ENCODE assay signal across 10 cellular contexts in the genomic region with DNA sequence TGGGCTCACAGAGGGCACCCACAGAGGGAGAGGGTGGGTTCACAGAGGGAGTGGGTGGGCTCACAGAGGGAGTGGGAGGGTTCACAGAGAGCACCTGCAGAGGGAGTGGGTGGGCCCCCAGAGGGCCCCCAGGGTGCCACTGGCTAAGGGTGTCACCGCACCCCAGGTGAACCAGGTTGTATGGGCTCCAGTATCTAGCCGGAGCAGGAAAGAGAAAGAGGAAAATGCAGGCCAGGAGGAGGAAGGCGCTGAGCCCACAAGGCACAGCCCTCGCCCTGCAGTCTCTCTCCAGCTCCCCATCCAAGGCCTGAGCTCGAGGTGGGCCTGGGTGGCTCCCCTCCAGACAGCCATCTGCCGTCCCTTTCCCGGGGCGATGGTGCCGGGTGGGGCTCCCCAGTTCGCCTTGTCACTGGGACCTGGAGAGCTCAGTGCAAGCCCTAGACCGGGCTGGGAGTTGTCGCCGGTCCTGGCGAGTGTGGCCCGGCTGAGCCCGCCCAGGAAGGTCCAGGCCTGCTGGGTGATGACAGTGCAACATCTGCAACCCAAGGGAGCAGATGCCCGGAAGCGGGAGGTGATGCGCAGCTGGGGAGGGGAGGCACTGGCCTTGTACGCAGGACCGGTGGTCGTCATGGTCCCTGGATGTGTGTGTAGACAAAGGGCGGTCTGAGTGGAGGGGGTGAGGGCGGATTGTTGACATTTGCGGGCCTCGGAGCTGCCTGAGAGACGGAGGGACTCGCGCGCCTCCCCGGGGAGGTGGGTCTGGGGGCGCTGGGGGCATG. TPM values are rescaled to one million over a fixed set of nuclear protein-coding genes. Genes with fewer than 3 reads are reported as not detected.
DNase-seq lines count a peak whose midpoint lies in the region; ATAC-seq lines count a peak whose summit lies in the region.
"Had no signal": no experiment of that assay in that cellular context is flagged by ENCODE, and none has a peak within 500 bp of the region (broad histone marks: within the 10 kb centered on the region; RNA-seq: fewer than 3 reads in every experiment).

No MANE protein-coding gene starts in this region.

- H3K4me1 Mint-ChIP-seq in activated CD4-positive, alpha-beta T cell treated with anti-CD3 and anti-CD28 coated beads, Interleukin-2, amount 10 ng/mL, durations not matched to agents 24 days and 14 days = no peaks in the 10 kb centered on the region

- intact Hi-C loops in activated CD4-positive, alpha-beta T cell treated with anti-CD3 and anti-CD28 coated beads, Interleukin-2, amount 10 ng/mL, durations not matched to agents 24 days and 14 days (cut with micrococcal nuclease) = no loop called here

- DNase-seq in activated CD4-positive, alpha-beta T cell treated with anti-CD3 and anti-CD28 coated beads, Interleukin-2, amount 10 ng/mL, durations not matched to agents 24 days and 14 days = no peak
- DNase-seq in activated CD4-positive, alpha-beta T cell treated with anti-CD3 and anti-CD28 coated beads, Interleukin-2, amount 50 U/mL, for 4 hours = no peak
- DNase-seq in NCI-H1105 treated with DMSO at 0.1 percent for 48 hours (lab: John Stamatoyannopoulos, UW) (peak; percentile 36), ecto neural progenitor cell (ENCODE audit: low spot score) (peak; percentile 50), retina (peak; percentile 75), HUDEP-2 (lab: John Stamatoyannopoulos, UW; ENCODE audit: unreplicated experiment in 76 of 76) (no peak), NCI-H1694 treated with DMSO at 0.1 percent for 48 hours (lab: John Stamatoyannopoulos, UW) (no peak)
- DNase-seq: activated CD8-positive, alpha-beta T cell treated with anti-CD3 and anti-CD28 coated beads for 36 hours had no signal

- peak overlapping the region; percentile 23 for H3K4me3 Mint-ChIP-seq in activated CD4-positive, alpha-beta T cell treated with anti-CD3 and anti-CD28 coated beads, Interleukin-2, amount 10 ng/mL, durations not matched to agents 24 days and 14 days
- H3K4me3 Mint-ChIP-seq: activated CD8-positive, alpha-beta T cell treated with anti-CD3 and anti-CD28 coated beads for 36 hours had no signal

- peaks cover 29% of the 10 kb centered on the region for H3K27me3 Mint-ChIP-seq in activated CD4-positive, alpha-beta T cell treated with anti-CD3 and anti-CD28 coated beads, Interleukin-2, amount 10 ng/mL, durations not matched to agents 24 days and 14 days

- H3K36me3 Mint-ChIP-seq in activated CD4-positive, alpha-beta T cell treated with anti-CD3 and anti-CD28 coated beads, Interleukin-2, amount 10 ng/mL, durations not matched to agents 24 days and 14 days (ENCODE audit: low read depth) = no peaks in the 10 kb centered on the region

- no peak for ATAC-seq in GM21717 (IDR thresholded peaks at IDR 0.05; ENCODE audit: unreplicated experiment)

- no peak overlapping the region for H3K27ac Mint-ChIP-seq in activated CD4-positive, alpha-beta T cell treated with anti-CD3 and anti-CD28 coated beads, Interleukin-2, amount 10 ng/mL, durations not matched to agents 24 days and 14 days
- H3K27ac Mint-ChIP-seq: activated CD8-positive, alpha-beta T cell treated with anti-CD3 and anti-CD28 coated beads for 36 hours had no signal

- H3K9me3 Mint-ChIP-seq in activated CD4-positive, alpha-beta T cell treated with anti-CD3 and anti-CD28 coated beads, Interleukin-2, amount 10 ng/mL, durations not matched to agents 24 days and 14 days = no peaks in the 10 kb centered on the region
- H3K9me3 Mint-ChIP-seq: activated CD8-positive, alpha-beta T cell treated with anti-CD3 and anti-CD28 coated beads for 36 hours had no signal

RNA-seq across cellular contexts. Expression of gene TMEM179, which starts 0.8 kb away (rescaled TPM):
- 0.28 TPM in 1 of 2 replicates, not detected in the other for total RNA-seq in activated CD4-positive, alpha-beta T cell treated with anti-CD3 and anti-CD28 coated beads, Interleukin-2, amount 10 ng/mL, durations not matched to agents 24 days and 14 days
- total RNA-seq: activated CD8-positive, alpha-beta T cell treated with anti-CD3 and anti-CD28 coated beads for 36 hours; psoas muscle had no signal

RNA-seq across cellular contexts. Expression of gene C14orf180, which starts 24.2 kb away (rescaled TPM):
- total RNA-seq in activated CD4-positive, alpha-beta T cell treated with anti-CD3 and anti-CD28 coated beads, Interleukin-2, amount 10 ng/mL, durations not matched to agents 24 days and 14 days = not detected in 2 replicates
- total RNA-seq: activated CD8-positive, alpha-beta T cell treated with anti-CD3 and anti-CD28 coated beads for 36 hours had no signal

Comparison
In these comparisons a context has a peak if more than half of its experiments do, and no peak if none do; other contexts are left out.
1. DNase-seq: peak in NCI-H1105 treated with DMSO at 0.1 percent for 48 hours (single experiment), ecto neural progenitor cell (single experiment) and retina (single experiment); none in activated CD4-positive, alpha-beta T cell treated with anti-CD3 and anti-CD28 coated beads, Interleukin-2, amount 10 ng/mL, durations not matched to agents 24 days and 14 days (single experiment), activated CD4-positive, alpha-beta T cell treated with anti-CD3 and anti-CD28 coated beads, Interleukin-2, amount 50 U/mL, for 4 hours (0 of 2), HUDEP-2 (0 of 76) and NCI-H1694 treated with DMSO at 0.1 percent for 48 hours (single experiment).